ENCODE assay signal across 1 cellular context in genomic region chr1:156212130-156212529, GRCh38.
TF ChIP-seq lines count a peak whose summit lies in the region.

No MANE protein-coding gene starts in this region.

TF ChIP-seq in GM12878, 131 proteins besides CTCF, POLR2A, EP300 and RAD21:
- TF ChIP-seq, protein P1, sequence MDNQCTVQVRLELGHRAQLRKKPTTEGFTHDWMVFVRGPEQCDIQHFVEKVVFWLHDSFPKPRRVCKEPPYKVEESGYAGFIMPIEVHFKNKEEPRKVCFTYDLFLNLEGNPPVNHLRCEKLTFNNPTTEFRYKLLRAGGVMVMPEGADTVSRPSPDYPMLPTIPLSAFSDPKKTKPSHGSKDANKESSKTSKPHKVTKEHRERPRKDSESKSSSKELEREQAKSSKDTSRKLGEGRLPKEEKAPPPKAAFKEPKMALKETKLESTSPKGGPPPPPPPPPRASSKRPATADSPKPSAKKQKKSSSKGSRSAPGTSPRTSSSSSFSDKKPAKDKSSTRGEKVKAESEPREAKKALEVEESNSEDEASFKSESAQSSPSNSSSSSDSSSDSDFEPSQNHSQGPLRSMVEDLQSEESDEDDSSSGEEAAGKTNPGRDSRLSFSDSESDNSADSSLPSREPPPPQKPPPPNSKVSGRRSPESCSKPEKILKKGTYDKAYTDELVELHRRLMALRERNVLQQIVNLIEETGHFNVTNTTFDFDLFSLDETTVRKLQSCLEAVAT (IDR thresholded peaks at IDR 0.05), result 0 out of 2 replicates have a peak, but pooled peaks have one; percentile 25
- no peak for TF ChIP-seq RUNX3 (IDR thresholded peaks at IDR 0.05; ENCODE audit: low read length)
